Comparison of ENCODE assay signal across 1 cellular context in the genomic region with DNA sequence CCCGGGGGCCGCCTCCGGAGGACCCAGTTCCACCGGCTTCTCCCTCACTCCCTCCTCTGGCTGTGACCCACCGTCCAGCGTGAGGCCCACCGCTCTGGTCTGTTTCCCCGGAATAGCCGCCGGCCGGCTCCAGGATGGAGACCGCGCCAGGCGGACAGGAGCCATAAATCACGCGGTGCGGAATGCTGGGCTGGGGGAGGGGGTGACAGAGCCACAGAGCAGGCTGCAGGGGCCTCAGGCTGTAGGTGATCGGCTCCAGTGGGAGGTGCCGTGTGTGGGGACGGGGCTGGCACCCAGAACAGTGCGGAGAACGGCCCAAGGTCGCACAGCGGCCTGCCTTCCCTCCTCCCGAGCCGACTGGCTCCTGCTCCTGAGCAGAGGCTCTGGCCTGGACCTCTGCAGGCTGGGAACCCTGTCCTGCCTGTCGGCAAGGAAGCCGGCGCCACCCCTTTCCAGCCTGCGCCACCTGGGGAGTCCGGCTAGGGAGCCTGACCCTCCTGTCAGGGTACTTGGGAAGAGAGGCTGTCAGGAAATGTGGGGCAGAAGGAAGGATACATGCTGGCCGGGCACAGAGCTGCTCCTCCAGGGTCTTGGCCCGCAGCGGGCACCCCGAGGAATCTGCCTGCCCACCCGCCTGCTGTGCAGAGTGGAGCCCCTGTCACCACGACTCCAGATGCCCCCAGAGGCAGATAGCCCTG.
A peak's percentile ranks its signal among the peaks of the same experiment; 100 is the strongest.
TF ChIP-seq lines count a peak whose summit lies in the region.

No MANE protein-coding gene starts in this region.

TF ChIP-seq in HEK293T, 16 proteins besides CTCF, POLR2A, EP300 and RAD21:
- TF ChIP-seq, protein P1, sequence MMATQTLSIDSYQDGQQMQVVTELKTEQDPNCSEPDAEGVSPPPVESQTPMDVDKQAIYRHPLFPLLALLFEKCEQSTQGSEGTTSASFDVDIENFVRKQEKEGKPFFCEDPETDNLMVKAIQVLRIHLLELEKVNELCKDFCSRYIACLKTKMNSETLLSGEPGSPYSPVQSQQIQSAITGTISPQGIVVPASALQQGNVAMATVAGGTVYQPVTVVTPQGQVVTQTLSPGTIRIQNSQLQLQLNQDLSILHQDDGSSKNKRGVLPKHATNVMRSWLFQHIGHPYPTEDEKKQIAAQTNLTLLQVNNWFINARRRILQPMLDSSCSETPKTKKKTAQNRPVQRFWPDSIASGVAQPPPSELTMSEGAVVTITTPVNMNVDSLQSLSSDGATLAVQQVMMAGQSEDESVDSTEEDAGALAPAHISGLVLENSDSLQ (IDR thresholded peaks at IDR 0.05): peak; percentile 86
- TF ChIP-seq SUZ12 (IDR thresholded peaks at IDR 0.05): no peak
